ENCODE assay signal across 1 cellular context in the genomic region with DNA sequence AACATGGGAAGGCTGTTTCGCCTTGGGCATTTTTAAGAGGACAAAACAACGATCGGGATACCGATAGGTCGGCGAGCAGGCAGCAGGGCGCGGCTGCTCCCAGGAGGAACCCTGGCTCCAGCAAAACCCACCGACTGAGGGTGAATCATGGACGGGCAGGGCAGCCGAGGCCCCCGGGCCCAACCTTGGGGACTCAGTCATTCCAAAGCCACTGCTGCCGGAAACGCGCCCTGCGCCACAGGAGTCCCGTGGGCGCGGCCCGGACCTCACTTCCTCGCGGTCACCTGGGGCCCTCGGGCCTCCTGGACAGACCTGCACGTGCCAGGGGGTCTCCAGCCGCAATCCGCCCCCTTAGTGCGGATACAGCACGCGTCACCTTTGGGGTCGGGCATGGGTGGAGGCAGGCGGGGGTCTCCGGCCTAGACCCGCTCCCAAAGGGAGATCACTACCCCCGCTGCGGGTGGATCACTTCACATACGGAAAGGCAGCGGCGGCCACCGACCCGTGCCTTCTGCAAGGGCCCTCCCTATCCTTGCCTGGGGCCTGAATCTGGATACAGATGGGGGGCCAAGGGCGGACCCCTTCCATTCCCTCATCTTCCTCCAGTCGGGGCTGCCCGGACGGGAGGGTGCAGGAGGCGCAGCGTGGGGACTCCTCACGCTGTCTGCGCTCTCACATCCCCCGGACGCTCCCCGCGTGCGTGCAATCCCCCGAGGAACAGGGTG.
TF ChIP-seq lines count a peak whose summit lies in the region.

No MANE protein-coding gene starts in this region.

TF ChIP-seq in HepG2, 621 proteins besides CTCF, POLR2A, EP300 and RAD21 (continued from another document and continues in another):
- TF ChIP-seq, protein P1, sequence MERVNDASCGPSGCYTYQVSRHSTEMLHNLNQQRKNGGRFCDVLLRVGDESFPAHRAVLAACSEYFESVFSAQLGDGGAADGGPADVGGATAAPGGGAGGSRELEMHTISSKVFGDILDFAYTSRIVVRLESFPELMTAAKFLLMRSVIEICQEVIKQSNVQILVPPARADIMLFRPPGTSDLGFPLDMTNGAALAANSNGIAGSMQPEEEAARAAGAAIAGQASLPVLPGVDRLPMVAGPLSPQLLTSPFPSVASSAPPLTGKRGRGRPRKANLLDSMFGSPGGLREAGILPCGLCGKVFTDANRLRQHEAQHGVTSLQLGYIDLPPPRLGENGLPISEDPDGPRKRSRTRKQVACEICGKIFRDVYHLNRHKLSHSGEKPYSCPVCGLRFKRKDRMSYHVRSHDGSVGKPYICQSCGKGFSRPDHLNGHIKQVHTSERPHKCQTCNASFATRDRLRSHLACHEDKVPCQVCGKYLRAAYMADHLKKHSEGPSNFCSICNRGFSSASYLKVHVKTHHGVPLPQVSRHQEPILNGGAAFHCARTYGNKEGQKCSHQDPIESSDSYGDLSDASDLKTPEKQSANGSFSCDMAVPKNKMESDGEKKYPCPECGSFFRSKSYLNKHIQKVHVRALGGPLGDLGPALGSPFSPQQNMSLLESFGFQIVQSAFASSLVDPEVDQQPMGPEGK (CRISPR knock-in tag; IDR thresholded peaks at IDR 0.05) = 0 out of 2 replicates have a peak, but pooled peaks have one; percentile 26
- TF ChIP-seq MAFF (IDR thresholded peaks at IDR 0.05; ENCODE audit: low read depth, low read length) (no peak), RBFOX2 (IDR thresholded peaks at IDR 0.05; ENCODE audit: low read depth, low read length) (peak; percentile 68), IRF2 (CRISPR knock-in tag; IDR thresholded peaks at IDR 0.05) (no peak), GATAD1 (CRISPR knock-in tag; IDR thresholded peaks at IDR 0.05) (no peak; the same call in 1 of the 2 replicates), ARHGAP35 (CRISPR knock-in tag; IDR thresholded peaks at IDR 0.05; ENCODE audit: borderline replicate concordance) (no peak), ZNF672 (CRISPR knock-in tag; IDR thresholded peaks at IDR 0.05) (no peak), NBN (conservative IDR thresholded peaks at IDR 0.05) (no peak), ELF4 (CRISPR knock-in tag; IDR thresholded peaks at IDR 0.05; ENCODE audit: borderline replicate concordance) (no peak), MTF2 (CRISPR knock-in tag; IDR thresholded peaks at IDR 0.05; ENCODE audit: borderline replicate concordance) (0 out of 2 replicates have a peak, but pooled peaks have one; percentile 37), ZNF570 (CRISPR knock-in tag; IDR thresholded peaks at IDR 0.05; ENCODE audit: borderline replicate concordance) (0 out of 2 replicates have a peak, but pooled peaks have one; percentile 59), MZF1 (CRISPR knock-in tag; IDR thresholded peaks at IDR 0.05; ENCODE audit: borderline replicate concordance) (no peak), PHF8 (CRISPR knock-in tag; IDR thresholded peaks at IDR 0.05) (peak; percentile 66), ARNT (IDR thresholded peaks at IDR 0.05) (no peak), ZNF33A (CRISPR knock-in tag; IDR thresholded peaks at IDR 0.05; ENCODE audit: borderline replicate concordance) (no peak), NR1H2 (CRISPR knock-in tag; IDR thresholded peaks at IDR 0.05; ENCODE audit: borderline replicate concordance, low read depth) (0 out of 2 replicates have a peak, but pooled peaks have one; percentile 2), MAF1 (CRISPR knock-in tag; IDR thresholded peaks at IDR 0.05; ENCODE audit: borderline replicate concordance) (no peak), ZNF530 (CRISPR knock-in tag; IDR thresholded peaks at IDR 0.05; ENCODE audit: low read depth) (no peak), STAT5B (CRISPR knock-in tag; IDR thresholded peaks at IDR 0.05) (no peak), ZNF841 (CRISPR knock-in tag; IDR thresholded peaks at IDR 0.05; ENCODE audit: borderline replicate concordance) (no peak), ZNF720 (CRISPR knock-in tag; IDR thresholded peaks at IDR 0.05) (no peak), MLLT10 (CRISPR knock-in tag; IDR thresholded peaks at IDR 0.05) (no peak), ZKSCAN8 (CRISPR knock-in tag; IDR thresholded peaks at IDR 0.05; ENCODE audit: borderline replicate concordance) (no peak), ZFP90 (CRISPR knock-in tag; IDR thresholded peaks at IDR 0.05; ENCODE audit: borderline replicate concordance) (no peak; the same call in 1 of the 2 replicates)
- TF ChIP-seq, protein P2, sequence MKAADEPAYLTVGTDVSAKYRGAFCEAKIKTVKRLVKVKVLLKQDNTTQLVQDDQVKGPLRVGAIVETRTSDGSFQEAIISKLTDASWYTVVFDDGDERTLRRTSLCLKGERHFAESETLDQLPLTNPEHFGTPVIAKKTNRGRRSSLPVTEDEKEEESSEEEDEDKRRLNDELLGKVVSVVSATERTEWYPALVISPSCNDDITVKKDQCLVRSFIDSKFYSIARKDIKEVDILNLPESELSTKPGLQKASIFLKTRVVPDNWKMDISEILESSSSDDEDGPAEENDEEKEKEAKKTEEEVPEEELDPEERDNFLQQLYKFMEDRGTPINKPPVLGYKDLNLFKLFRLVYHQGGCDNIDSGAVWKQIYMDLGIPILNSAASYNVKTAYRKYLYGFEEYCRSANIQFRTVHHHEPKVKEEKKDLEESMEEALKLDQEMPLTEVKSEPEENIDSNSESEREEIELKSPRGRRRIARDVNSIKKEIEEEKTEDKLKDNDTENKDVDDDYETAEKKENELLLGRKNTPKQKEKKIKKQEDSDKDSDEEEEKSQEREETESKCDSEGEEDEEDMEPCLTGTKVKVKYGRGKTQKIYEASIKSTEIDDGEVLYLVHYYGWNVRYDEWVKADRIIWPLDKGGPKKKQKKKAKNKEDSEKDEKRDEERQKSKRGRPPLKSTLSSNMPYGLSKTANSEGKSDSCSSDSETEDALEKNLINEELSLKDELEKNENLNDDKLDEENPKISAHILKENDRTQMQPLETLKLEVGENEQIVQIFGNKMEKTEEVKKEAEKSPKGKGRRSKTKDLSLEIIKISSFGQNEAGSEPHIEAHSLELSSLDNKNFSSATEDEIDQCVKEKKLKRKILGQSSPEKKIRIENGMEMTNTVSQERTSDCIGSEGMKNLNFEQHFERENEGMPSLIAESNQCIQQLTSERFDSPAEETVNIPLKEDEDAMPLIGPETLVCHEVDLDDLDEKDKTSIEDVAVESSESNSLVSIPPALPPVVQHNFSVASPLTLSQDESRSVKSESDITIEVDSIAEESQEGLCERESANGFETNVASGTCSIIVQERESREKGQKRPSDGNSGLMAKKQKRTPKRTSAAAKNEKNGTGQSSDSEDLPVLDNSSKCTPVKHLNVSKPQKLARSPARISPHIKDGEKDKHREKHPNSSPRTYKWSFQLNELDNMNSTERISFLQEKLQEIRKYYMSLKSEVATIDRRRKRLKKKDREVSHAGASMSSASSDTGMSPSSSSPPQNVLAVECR (CRISPR knock-in tag; IDR thresholded peaks at IDR 0.05; ENCODE audit: borderline replicate concordance) = peak; percentile 59; the same call in 1 of the 2 replicates
- TF ChIP-seq, protein P3, sequence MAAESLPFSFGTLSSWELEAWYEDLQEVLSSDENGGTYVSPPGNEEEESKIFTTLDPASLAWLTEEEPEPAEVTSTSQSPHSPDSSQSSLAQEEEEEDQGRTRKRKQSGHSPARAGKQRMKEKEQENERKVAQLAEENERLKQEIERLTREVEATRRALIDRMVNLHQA (CRISPR knock-in tag; IDR thresholded peaks at IDR 0.05) = no peak
- TF ChIP-seq, protein P4, sequence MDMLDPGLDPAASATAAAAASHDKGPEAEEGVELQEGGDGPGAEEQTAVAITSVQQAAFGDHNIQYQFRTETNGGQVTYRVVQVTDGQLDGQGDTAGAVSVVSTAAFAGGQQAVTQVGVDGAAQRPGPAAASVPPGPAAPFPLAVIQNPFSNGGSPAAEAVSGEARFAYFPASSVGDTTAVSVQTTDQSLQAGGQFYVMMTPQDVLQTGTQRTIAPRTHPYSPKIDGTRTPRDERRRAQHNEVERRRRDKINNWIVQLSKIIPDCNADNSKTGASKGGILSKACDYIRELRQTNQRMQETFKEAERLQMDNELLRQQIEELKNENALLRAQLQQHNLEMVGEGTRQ (IDR thresholded peaks at IDR 0.05; ENCODE audit: low read depth, low read length) = no peak
- TF ChIP-seq, protein P4 (CRISPR knock-in tag; IDR thresholded peaks at IDR 0.05; ENCODE audit: borderline replicate concordance) = peak; percentile 43; the same call in 1 of the 2 replicates
- TF ChIP-seq, protein P5, sequence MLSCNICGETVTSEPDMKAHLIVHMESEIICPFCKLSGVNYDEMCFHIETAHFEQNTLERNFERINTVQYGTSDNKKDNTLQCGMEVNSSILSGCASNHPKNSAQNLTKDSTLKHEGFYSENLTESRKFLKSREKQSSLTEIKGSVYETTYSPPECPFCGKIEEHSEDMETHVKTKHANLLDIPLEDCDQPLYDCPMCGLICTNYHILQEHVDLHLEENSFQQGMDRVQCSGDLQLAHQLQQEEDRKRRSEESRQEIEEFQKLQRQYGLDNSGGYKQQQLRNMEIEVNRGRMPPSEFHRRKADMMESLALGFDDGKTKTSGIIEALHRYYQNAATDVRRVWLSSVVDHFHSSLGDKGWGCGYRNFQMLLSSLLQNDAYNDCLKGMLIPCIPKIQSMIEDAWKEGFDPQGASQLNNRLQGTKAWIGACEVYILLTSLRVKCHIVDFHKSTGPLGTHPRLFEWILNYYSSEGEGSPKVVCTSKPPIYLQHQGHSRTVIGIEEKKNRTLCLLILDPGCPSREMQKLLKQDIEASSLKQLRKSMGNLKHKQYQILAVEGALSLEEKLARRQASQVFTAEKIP (CRISPR knock-in tag; IDR thresholded peaks at IDR 0.05; ENCODE audit: borderline replicate concordance) = no peak
- TF ChIP-seq, protein P6, sequence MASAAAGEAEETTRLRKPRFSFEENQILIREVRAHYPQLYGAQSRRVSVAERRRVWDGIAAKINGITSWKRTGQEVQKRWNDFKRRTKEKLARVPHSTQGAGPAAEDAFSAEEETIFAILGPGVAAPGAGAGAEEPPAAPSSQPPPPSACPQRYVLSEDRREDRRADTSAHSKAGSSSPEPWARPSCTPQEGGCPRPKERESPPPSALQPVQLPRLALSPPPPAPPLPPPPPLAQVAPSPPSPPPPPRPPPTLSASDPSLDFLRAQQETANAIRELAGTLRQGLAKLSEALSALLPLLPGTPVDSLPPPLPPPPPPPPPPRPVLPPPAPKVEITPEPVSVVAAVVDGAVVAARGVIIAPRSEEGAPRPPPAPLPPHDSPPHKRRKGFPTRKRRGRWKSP (CRISPR knock-in tag; IDR thresholded peaks at IDR 0.05) = no peak
- TF ChIP-seq, protein P7, sequence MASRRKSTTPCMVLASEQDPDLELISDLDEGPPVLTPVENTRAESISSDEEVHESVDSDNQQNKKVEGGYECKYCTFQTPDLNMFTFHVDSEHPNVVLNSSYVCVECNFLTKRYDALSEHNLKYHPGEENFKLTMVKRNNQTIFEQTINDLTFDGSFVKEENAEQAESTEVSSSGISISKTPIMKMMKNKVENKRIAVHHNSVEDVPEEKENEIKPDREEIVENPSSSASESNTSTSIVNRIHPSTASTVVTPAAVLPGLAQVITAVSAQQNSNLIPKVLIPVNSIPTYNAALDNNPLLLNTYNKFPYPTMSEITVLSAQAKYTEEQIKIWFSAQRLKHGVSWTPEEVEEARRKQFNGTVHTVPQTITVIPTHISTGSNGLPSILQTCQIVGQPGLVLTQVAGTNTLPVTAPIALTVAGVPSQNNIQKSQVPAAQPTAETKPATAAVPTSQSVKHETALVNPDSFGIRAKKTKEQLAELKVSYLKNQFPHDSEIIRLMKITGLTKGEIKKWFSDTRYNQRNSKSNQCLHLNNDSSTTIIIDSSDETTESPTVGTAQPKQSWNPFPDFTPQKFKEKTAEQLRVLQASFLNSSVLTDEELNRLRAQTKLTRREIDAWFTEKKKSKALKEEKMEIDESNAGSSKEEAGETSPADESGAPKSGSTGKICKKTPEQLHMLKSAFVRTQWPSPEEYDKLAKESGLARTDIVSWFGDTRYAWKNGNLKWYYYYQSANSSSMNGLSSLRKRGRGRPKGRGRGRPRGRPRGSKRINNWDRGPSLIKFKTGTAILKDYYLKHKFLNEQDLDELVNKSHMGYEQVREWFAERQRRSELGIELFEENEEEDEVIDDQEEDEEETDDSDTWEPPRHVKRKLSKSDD (CRISPR knock-in tag; IDR thresholded peaks at IDR 0.05; ENCODE audit: low read depth) = no peak
- TF ChIP-seq, protein P8, sequence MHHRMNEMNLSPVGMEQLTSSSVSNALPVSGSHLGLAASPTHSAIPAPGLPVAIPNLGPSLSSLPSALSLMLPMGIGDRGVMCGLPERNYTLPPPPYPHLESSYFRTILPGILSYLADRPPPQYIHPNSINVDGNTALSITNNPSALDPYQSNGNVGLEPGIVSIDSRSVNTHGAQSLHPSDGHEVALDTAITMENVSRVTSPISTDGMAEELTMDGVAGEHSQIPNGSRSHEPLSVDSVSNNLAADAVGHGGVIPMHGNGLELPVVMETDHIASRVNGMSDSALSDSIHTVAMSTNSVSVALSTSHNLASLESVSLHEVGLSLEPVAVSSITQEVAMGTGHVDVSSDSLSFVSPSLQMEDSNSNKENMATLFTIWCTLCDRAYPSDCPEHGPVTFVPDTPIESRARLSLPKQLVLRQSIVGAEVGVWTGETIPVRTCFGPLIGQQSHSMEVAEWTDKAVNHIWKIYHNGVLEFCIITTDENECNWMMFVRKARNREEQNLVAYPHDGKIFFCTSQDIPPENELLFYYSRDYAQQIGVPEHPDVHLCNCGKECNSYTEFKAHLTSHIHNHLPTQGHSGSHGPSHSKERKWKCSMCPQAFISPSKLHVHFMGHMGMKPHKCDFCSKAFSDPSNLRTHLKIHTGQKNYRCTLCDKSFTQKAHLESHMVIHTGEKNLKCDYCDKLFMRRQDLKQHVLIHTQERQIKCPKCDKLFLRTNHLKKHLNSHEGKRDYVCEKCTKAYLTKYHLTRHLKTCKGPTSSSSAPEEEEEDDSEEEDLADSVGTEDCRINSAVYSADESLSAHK (CRISPR knock-in tag; IDR thresholded peaks at IDR 0.05; ENCODE audit: borderline replicate concordance) = no peak
- TF ChIP-seq, protein P9, sequence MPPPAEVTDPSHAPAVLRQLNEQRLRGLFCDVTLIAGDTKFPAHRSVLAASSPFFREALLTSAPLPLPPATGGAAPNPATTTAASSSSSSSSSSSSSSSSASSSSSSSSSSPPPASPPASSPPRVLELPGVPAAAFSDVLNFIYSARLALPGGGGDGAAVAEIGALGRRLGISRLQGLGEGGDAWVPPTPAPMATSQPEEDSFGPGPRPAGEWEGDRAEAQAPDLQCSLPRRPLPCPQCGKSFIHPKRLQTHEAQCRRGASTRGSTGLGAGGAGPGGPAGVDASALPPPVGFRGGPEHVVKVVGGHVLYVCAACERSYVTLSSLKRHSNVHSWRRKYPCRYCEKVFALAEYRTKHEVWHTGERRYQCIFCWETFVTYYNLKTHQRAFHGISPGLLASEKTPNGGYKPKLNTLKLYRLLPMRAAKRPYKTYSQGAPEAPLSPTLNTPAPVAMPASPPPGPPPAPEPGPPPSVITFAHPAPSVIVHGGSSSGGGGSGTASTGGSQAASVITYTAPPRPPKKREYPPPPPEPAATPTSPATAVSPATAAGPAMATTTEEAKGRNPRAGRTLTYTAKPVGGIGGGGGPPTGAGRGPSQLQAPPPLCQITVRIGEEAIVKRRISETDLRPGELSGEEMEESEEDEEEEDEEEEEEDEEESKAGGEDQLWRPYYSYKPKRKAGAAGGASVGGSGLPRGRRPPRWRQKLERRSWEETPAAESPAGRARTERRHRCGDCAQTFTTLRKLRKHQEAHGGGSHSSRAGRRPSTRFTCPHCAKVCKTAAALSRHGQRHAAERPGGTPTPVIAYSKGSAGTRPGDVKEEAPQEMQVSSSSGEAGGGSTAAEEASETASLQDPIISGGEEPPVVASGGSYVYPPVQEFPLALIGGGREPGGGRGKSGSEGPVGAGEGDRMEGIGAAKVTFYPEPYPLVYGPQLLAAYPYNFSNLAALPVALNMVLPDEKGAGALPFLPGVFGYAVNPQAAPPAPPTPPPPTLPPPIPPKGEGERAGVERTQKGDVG (CRISPR knock-in tag; IDR thresholded peaks at IDR 0.05; ENCODE audit: borderline replicate concordance) = no peak
